1 cellular context compared by ENCODE assay signal in the genomic region with DNA sequence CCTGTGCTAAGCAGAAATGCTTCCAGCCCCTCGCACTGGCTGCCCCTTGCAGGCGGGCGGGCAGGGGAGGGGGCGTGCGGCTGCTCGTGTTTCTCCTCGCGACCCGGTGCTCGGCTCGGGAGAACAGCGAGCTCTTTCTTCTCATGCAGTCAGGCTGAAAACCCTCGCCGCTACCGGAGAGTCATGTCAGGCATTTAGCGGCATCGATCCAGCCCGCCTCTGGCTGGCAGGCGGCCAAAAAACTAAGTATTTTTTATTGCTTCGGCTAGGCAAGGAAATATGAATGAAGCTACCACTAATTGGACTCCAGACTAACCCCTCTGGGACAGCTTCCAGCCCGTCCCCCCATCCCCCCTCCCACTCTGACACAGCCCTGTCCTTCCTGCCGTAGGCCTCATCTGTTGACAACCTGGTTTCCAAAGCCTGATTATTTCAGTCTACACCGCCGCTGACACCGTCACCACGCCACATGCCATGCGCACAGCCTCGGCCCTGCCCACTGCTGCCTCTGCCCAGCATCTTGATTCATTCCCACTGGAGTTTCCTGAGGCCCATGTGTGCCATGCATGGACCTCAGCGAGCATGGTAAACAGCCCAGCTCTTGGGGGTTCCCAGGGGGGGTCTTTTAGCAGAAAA.
TF ChIP-seq lines count a peak whose summit lies in the region.

No MANE protein-coding gene starts in this region.

TF ChIP-seq in HEK293, 187 proteins besides CTCF, POLR2A, EP300 and RAD21 (continued from another document and continues in another):
- TF ChIP-seq ZNF639 (tag by site-specific recombination; IDR thresholded peaks at IDR 0.05) (peak; percentile 76), ZNF626 (tag by site-specific recombination; IDR thresholded peaks at IDR 0.05) (no peak), ZNF449 (tag by site-specific recombination; IDR thresholded peaks at IDR 0.05) (no peak; the same call in 1 of the 2 replicates), OVOL3 (tag by site-specific recombination; IDR thresholded peaks at IDR 0.05) (peak; percentile 78; the same call in 1 of the 2 replicates), GLIS1 (tag by site-specific recombination; IDR thresholded peaks at IDR 0.05) (peak; percentile 95), KLF10 (tag by site-specific recombination; IDR thresholded peaks at IDR 0.05) (peak; percentile 95), INSM2 (tag by site-specific recombination; IDR thresholded peaks at IDR 0.05) (peak; percentile 92), MYNN (tag by site-specific recombination; IDR thresholded peaks at IDR 0.05; ENCODE audit: borderline replicate concordance) (no peak), ZNF132 (tag by site-specific recombination; IDR thresholded peaks at IDR 0.05; ENCODE audit: borderline replicate concordance) (no peak), ZNF518A (tag by site-specific recombination; conservative IDR thresholded peaks at IDR 0.05; ENCODE audit: low read depth) (peak; percentile 56), ZNF585B (tag by site-specific recombination; IDR thresholded peaks at IDR 0.05) (no peak), ZBTB1 (tag by site-specific recombination; IDR thresholded peaks at IDR 0.05) (peak; percentile 81), ZNF571 (tag by site-specific recombination; IDR thresholded peaks at IDR 0.05) (peak; percentile 58; the same call in 1 of the 2 replicates), ZFP41 (tag by site-specific recombination; IDR thresholded peaks at IDR 0.05; ENCODE audit: borderline replicate concordance) (no peak), ATF2 (tag by site-specific recombination; IDR thresholded peaks at IDR 0.05; ENCODE audit: low read depth) (0 out of 2 replicates have a peak, but pooled peaks have one; percentile 44), HOXA7 (CRISPR knock-in tag; IDR thresholded peaks at IDR 0.05; ENCODE audit: borderline replicate concordance) (no peak), ZNF747 (tag by site-specific recombination; IDR thresholded peaks at IDR 0.05) (no peak), KLF7 (tag by site-specific recombination; IDR thresholded peaks at IDR 0.05; ENCODE audit: borderline replicate concordance) (no peak; the same call in 1 of the 2 replicates), PRDM10 (tag by site-specific recombination; IDR thresholded peaks at IDR 0.05) (peak; percentile 89), ZNF658 (tag by site-specific recombination; IDR thresholded peaks at IDR 0.05) (no peak), GFI1B (tag by site-specific recombination; IDR thresholded peaks at IDR 0.05) (peak; percentile 35; the same call in 1 of the 2 replicates), ZNF221 (tag by site-specific recombination; IDR thresholded peaks at IDR 0.05; ENCODE audit: borderline replicate concordance) (peak; percentile 94; the same call in 1 of the 2 replicates), ZNF791 (tag by site-specific recombination; IDR thresholded peaks at IDR 0.05) (no peak), ZIC2 (tag by site-specific recombination; IDR thresholded peaks at IDR 0.05) (peak; percentile 62), ZNF184 (tag by site-specific recombination; IDR thresholded peaks at IDR 0.05) (peak; percentile 98), ZNF175 (tag by site-specific recombination; IDR thresholded peaks at IDR 0.05) (no peak), ZNF423 (tag by site-specific recombination; IDR thresholded peaks at IDR 0.05) (peak; percentile 97), HOXC10 (CRISPR knock-in tag; IDR thresholded peaks at IDR 0.05) (no peak), ZFHX2 (tag by site-specific recombination; conservative IDR thresholded peaks at IDR 0.05) (peak; percentile 57), SCRT1 (tag by site-specific recombination; IDR thresholded peaks at IDR 0.05; ENCODE audit: borderline replicate concordance) (peak; percentile 94), ZNF16 (tag by site-specific recombination; IDR thresholded peaks at IDR 0.05; ENCODE audit: low read depth) (no peak), YY2 (tag by site-specific recombination; IDR thresholded peaks at IDR 0.05) (no peak), ZNF549 (tag by site-specific recombination; IDR thresholded peaks at IDR 0.05) (no peak; the same call in 1 of the 2 replicates), ZNF660 (tag by site-specific recombination; IDR thresholded peaks at IDR 0.05) (peak; percentile 100), ZBTB20 (tag by site-specific recombination; IDR thresholded peaks at IDR 0.05) (no peak; the same call in none of the 2 replicates), ZFP37 (tag by site-specific recombination; IDR thresholded peaks at IDR 0.05) (no peak)
- TF ChIP-seq, protein P1, sequence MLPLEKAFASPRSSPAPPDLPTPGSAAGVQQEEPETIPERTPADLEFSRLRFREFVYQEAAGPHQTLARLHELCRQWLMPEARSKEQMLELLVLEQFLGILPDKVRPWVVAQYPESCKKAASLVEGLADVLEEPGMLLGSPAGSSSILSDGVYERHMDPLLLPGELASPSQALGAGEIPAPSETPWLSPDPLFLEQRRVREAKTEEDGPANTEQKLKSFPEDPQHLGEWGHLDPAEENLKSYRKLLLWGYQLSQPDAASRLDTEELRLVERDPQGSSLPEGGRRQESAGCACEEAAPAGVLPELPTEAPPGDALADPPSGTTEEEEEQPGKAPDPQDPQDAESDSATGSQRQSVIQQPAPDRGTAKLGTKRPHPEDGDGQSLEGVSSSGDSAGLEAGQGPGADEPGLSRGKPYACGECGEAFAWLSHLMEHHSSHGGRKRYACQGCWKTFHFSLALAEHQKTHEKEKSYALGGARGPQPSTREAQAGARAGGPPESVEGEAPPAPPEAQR (tag by site-specific recombination; IDR thresholded peaks at IDR 0.05) = no peak
- TF ChIP-seq, protein P2, sequence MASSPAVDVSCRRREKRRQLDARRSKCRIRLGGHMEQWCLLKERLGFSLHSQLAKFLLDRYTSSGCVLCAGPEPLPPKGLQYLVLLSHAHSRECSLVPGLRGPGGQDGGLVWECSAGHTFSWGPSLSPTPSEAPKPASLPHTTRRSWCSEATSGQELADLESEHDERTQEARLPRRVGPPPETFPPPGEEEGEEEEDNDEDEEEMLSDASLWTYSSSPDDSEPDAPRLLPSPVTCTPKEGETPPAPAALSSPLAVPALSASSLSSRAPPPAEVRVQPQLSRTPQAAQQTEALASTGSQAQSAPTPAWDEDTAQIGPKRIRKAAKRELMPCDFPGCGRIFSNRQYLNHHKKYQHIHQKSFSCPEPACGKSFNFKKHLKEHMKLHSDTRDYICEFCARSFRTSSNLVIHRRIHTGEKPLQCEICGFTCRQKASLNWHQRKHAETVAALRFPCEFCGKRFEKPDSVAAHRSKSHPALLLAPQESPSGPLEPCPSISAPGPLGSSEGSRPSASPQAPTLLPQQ (tag by site-specific recombination; IDR thresholded peaks at IDR 0.05) = peak; percentile 88
